ENCODE assay signal across 9 cellular contexts in genomic region chr9:136527721-136528710, GRCh38. TPM values are rescaled to one million over a fixed set of nuclear protein-coding genes. Genes with fewer than 3 reads are reported as not detected.
DNase-seq lines count a peak whose midpoint lies in the region; ATAC-seq and TF ChIP-seq lines count a peak whose summit lies in the region.
"Had no signal": no experiment of that assay in that cellular context is flagged by ENCODE, and none has a peak within 500 bp of the region (broad histone marks: within the 10 kb centered on the region; RNA-seq: fewer than 3 reads in every experiment).

No MANE protein-coding gene starts in this region.

- H3K36me3 ChIP-seq in tibial nerve, result peaks cover 0 to 9% (median 0%) of the 10 kb centered on the region in 3 donors

- H3K27me3 Mint-ChIP-seq in activated naive CD4-positive, alpha-beta T cell treated with anti-CD3 and anti-CD28 coated beads, Interleukin-2, amount 50 U/mL, for 24 hours, result no peaks in the 10 kb centered on the region
- peaks cover 21 to 39% (median 25%) of the 10 kb centered on the region in 3 donors for H3K27me3 Mint-ChIP-seq in CD14-positive monocyte (ENCODE audit: low read depth in 3 of 3)

- DNase-seq in activated naive CD4-positive, alpha-beta T cell treated with anti-CD3 and anti-CD28 coated beads, Interleukin-2, amount 50 U/mL, for 16 hours, result no peak
- peak; percentile 89 for DNase-seq in NCI-H774 (lab: John Stamatoyannopoulos, UW)
- DNase-seq in germinal center (ENCODE audit: low spot score), result peak; percentile 44
- no peak for DNase-seq in tibial nerve (ENCODE audit: low spot score in 2 of 2)
- DNase-seq in CD14-positive monocyte (ENCODE audit: low spot score), result no peak
- no peak for DNase-seq in effector CD4-positive, alpha-beta T cell

- H3K27ac ChIP-seq in tibial nerve, result peak overlapping the region in 3 of 4 donors; percentile 76 to 90 (median 86)
- H3K27ac ChIP-seq: thoracic aorta had no signal

- no peaks in the 10 kb centered on the region for H3K9me3 ChIP-seq in tibial nerve
- H3K9me3 ChIP-seq: thoracic aorta had no signal

- intact Hi-C loops in CD14-positive monocyte (cut with micrococcal nuclease), result no loop called here

- peak in 1 of 2 donors; percentile 16 for TF ChIP-seq EP300 in tibial nerve (IDR thresholded peaks at IDR 0.05)

- no peaks in the 10 kb centered on the region for H3K36me3 Mint-ChIP-seq in activated naive CD4-positive, alpha-beta T cell treated with anti-CD3 and anti-CD28 coated beads, Interleukin-2, amount 50 U/mL, for 24 hours
- peaks cover 32 to 53% of the 10 kb centered on the region in 2 donors for H3K36me3 Mint-ChIP-seq in CD14-positive monocyte

- H3K27ac Mint-ChIP-seq in activated naive CD4-positive, alpha-beta T cell treated with anti-CD3 and anti-CD28 coated beads, Interleukin-2, amount 50 U/mL, for 24 hours, result peak overlapping the region; percentile 51
- H3K27ac Mint-ChIP-seq in CD14-positive monocyte, result no peak overlapping the region

- H3K4me3 ChIP-seq in tibial nerve, result no peak overlapping the region
- H3K4me3 ChIP-seq: thoracic aorta had no signal

- no peak for ATAC-seq in GM19035 (IDR thresholded peaks at IDR 0.05; ENCODE audit: unreplicated experiment)

- H3K4me3 Mint-ChIP-seq in activated naive CD4-positive, alpha-beta T cell treated with anti-CD3 and anti-CD28 coated beads, Interleukin-2, amount 50 U/mL, for 24 hours, result no peak overlapping the region
- H3K4me3 Mint-ChIP-seq in CD14-positive monocyte, result no peak overlapping the region

- no peak for TF ChIP-seq POLR2A in tibial nerve (IDR thresholded peaks at IDR 0.05)

- peaks cover 29% of the 10 kb centered on the region for H3K4me1 Mint-ChIP-seq in activated naive CD4-positive, alpha-beta T cell treated with anti-CD3 and anti-CD28 coated beads, Interleukin-2, amount 50 U/mL, for 24 hours
- peaks cover 48% of the 10 kb centered on the region for H3K4me1 Mint-ChIP-seq in CD14-positive monocyte

- H3K27me3 ChIP-seq in tibial nerve, result no peaks in the 10 kb centered on the region

- 61 to 62% methylated on average over 29 to 31 of the region's 34 CpGs for WGBS in tibial nerve, 2 donors

- no peak for TF ChIP-seq CTCF in tibial nerve (IDR thresholded peaks at IDR 0.05)
- TF ChIP-seq CTCF in CD14-positive monocyte (IDR thresholded peaks at IDR 0.05), result no peak

- peaks cover 0 to 100% (median 87%) of the 10 kb centered on the region in 4 donors for H3K4me1 ChIP-seq in tibial nerve

- H3K9me3 Mint-ChIP-seq in activated naive CD4-positive, alpha-beta T cell treated with anti-CD3 and anti-CD28 coated beads, Interleukin-2, amount 50 U/mL, for 24 hours, result no peaks in the 10 kb centered on the region
- peaks cover 0 to 2% (median 0%) of the 10 kb centered on the region in 7 donors for H3K9me3 Mint-ChIP-seq in CD14-positive monocyte

RNA-seq across cellular contexts. Expression of gene NOTCH1, which starts 17.8 kb away (rescaled TPM):
- total RNA-seq in tibial nerve, result 10 to 100 TPM; 29.3 to 65.4 (median 41.5) TPM
- polyA plus RNA-seq in CD14-positive monocyte, result 1 to 10 TPM; 1.4 to 2.2 TPM

RNA-seq across cellular contexts. Expression of gene SEC16A, which starts 45.2 kb away (rescaled TPM):
- total RNA-seq in tibial nerve, result 10 to 100 TPM; 45.8 to 67.5 (median 47.9) TPM
- polyA plus RNA-seq in CD14-positive monocyte, result 10 to 100 TPM; 11.1 to 19.1 TPM

Comparison
In these comparisons a context has a peak if more than half of its experiments do, and no peak if none do; other contexts are left out.
1. DNase-seq: peak in NCI-H774 (single experiment) and germinal center (single experiment); none in activated naive CD4-positive, alpha-beta T cell treated with anti-CD3 and anti-CD28 coated beads, Interleukin-2, amount 50 U/mL, for 16 hours (single experiment), tibial nerve (0 of 2), CD14-positive monocyte (single experiment) and effector CD4-positive, alpha-beta T cell (single experiment).